16 cellular contexts compared by ENCODE assay signal in the genomic region with DNA sequence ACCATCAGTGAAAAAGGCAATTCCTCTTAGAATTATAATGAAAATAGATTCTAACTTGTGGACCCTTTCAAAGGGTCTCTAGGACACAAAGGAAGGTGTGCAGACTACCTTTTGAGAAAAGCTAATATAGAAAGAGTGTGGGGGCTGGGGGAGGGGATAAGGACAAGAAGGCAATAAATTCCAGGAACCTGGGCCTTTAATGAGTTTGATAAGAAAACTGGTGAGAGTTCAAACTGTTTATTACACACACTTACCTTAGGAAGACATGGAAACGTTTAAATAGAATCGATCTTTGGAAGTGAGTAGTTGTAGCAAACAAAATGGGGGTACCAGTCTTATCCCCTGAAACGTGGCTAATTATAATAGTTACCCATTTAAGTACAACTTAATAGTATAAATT. TPM values are rescaled to one million over a fixed set of nuclear protein-coding genes. Genes with fewer than 3 reads are reported as not detected.
DNase-seq lines count a peak whose midpoint lies in the region; ATAC-seq, FAIRE-seq and TF ChIP-seq lines count a peak whose summit lies in the region.
"Had no signal": no experiment of that assay in that cellular context is flagged by ENCODE, and none has a peak within 500 bp of the region (broad histone marks: within the 10 kb centered on the region; RNA-seq: fewer than 3 reads in every experiment).

No MANE protein-coding gene starts in this region.

- CTCF ChIA-PET in endothelial cell of umbilical vein (lab: Charles Lee), result no interaction called here

- peak overlapping the region; percentile 88 for H2AFZ ChIP-seq in endothelial cell of umbilical vein (ENCODE audit: low read depth, low read length)

- no peaks in the 10 kb centered on the region for H3K9me3 ChIP-seq in Peyer's patch
- no peaks in the 10 kb centered on the region for H3K9me3 ChIP-seq in endothelial cell of umbilical vein (replicated peaks; ENCODE audit: control insufficient read depth, insufficient read depth, low read length)
- no peaks in the 10 kb centered on the region for H3K9me3 ChIP-seq in mucosa of stomach (ENCODE audit: control insufficient read depth, low read length)
- no peaks in the 10 kb centered on the region for H3K9me3 ChIP-seq in upper lobe of right lung
- H3K9me3 ChIP-seq: BE2C had no signal

- no peak for TF ChIP-seq POLR2A in Peyer's patch (IDR thresholded peaks at IDR 0.05)
- TF ChIP-seq POLR2A in endothelial cell of umbilical vein (IDR thresholded peaks at IDR 0.05; ENCODE audit: low read depth, low read length), result no peak

- no peaks in the 10 kb centered on the region for H4K20me1 ChIP-seq in endothelial cell of umbilical vein (replicated peaks; ENCODE audit: control insufficient read depth, extremely low read depth, insufficient read depth, low read length)

- ATAC-seq in upper lobe of right lung, result no peak
- ATAC-seq: HepG2, Panc1, Right ventricle myocardium inferior had no signal

- no peaks in the 10 kb centered on the region for H3K9me1 ChIP-seq in endothelial cell of umbilical vein (replicated peaks; ENCODE audit: control insufficient read depth, extremely low read depth, insufficient read depth, low read length)

- H3K4me1 ChIP-seq in Peyer's patch, result peaks cover 0 to 3% (median 0%) of the 10 kb centered on the region in 4 donors
- H3K4me1 ChIP-seq in endothelial cell of umbilical vein (ENCODE audit: control insufficient read depth, extremely low read depth, insufficient read depth, low read length), result peaks cover 20% of the 10 kb centered on the region
- H3K4me1 ChIP-seq in mucosa of stomach (ENCODE audit: control insufficient read depth, insufficient read depth, low read length), result peaks cover 23% of the 10 kb centered on the region
- H3K4me1 ChIP-seq in upper lobe of right lung, result no peaks in the 10 kb centered on the region
- H3K4me1 ChIP-seq: BE2C had no signal

- H3K27me3 ChIP-seq in Peyer's patch (no peaks in the 10 kb centered on the region), endothelial cell of umbilical vein (ENCODE audit: control insufficient read depth in 2 of 2, insufficient read depth in 2 of 2, low read length in 2 of 2) (no peaks in the 10 kb centered on the region), mucosa of stomach (ENCODE audit: control insufficient read depth, insufficient read depth, low read length) (no peaks in the 10 kb centered on the region), upper lobe of right lung (no peaks in the 10 kb centered on the region)
- H3K27me3 ChIP-seq: BE2C had no signal

- no peak for TF ChIP-seq CTCF in Peyer's patch (IDR thresholded peaks at IDR 0.05)
- TF ChIP-seq CTCF in endothelial cell of umbilical vein (IDR thresholded peaks at IDR 0.05; ENCODE audit: extremely low read depth in 1 of 2, insufficient read depth in 1 of 2, low read depth in 1 of 2, low read length in 2 of 2), result no peak
- TF ChIP-seq CTCF in upper lobe of right lung (IDR thresholded peaks at IDR 0.05), result no peak

- H3K79me2 ChIP-seq in endothelial cell of umbilical vein (ENCODE audit: control insufficient read depth, insufficient read depth, low read length), result no peaks in the 10 kb centered on the region

- intact Hi-C loops in endothelial cell of umbilical vein (cut with micrococcal nuclease), result loop anchor here (2.0 kb wide), 1 partner anchor 23 kb away; no protein-coding TSS in a partner anchor
- intact Hi-C loops in upper lobe of right lung (cut with DNase I), result no loop called here

- POLR2A ChIA-PET in endothelial cell of umbilical vein (lab: Charles Lee), result no interaction called here

- H3K9ac ChIP-seq in endothelial cell of umbilical vein (replicated peaks; ENCODE audit: extremely low read depth, insufficient read depth, low read length) (no peak overlapping the region), mucosa of stomach (ENCODE audit: low read length) (peak overlapping the region; percentile 20)

- dilution Hi-C loops in endothelial cell of umbilical vein (cut with MboI; ENCODE audit: extremely low pct_ligation_motif_present, low sequenced_read_pairs), result no loop called here

- H3K4me2 ChIP-seq in endothelial cell of umbilical vein (ENCODE audit: insufficient read depth, low read length), result peak overlapping the region; percentile 67

- H3K36me3 ChIP-seq in Peyer's patch, result no peaks in the 10 kb centered on the region
- H3K36me3 ChIP-seq in endothelial cell of umbilical vein (ENCODE audit: control insufficient read depth in 2 of 2, extremely low read depth in 1 of 2, insufficient read depth in 2 of 2, low read length in 2 of 2), result no peaks in the 10 kb centered on the region
- no peaks in the 10 kb centered on the region for H3K36me3 ChIP-seq in mucosa of stomach (ENCODE audit: control insufficient read depth, insufficient read depth, low read length)
- no peaks in the 10 kb centered on the region for H3K36me3 ChIP-seq in upper lobe of right lung
- H3K36me3 ChIP-seq: BE2C had no signal

- DNase-seq in Peyer's patch (no peak), endothelial cell of umbilical vein (ENCODE audit: low read depth, low spot score) (no peak), upper lobe of right lung (no peak), NCI-H1048 (lab: John Stamatoyannopoulos, UW) (no peak), A172 (ENCODE audit: low spot score) (no peak), NCI-H187 treated with DMSO at 0.1 percent for 48 hours (lab: John Stamatoyannopoulos, UW) (no peak)
- DNase-seq: BE2C; CD4-positive, alpha-beta T cell; GOT3; KG1; NCI-H2081 treated with DMSO at 0.1 percent for 48 hours; NCI-H510A treated with DMSO at 0.1 percent for 48 hours had no signal

- FAIRE-seq in endothelial cell of umbilical vein (lab: Jason Lieb, UNC), result no peak
- FAIRE-seq: HepG2 had no signal

- H3K4me3 ChIP-seq in Peyer's patch, result peak overlapping the region in 2 of 4 donors; percentile 12 to 30
- no peak overlapping the region for H3K4me3 ChIP-seq in endothelial cell of umbilical vein (replicated peaks in 1 of 3; ENCODE audit: insufficient read depth in 1 of 3, low read depth in 1 of 3, low read length in 3 of 3)
- H3K4me3 ChIP-seq in mucosa of stomach (ENCODE audit: low read length), result no peak overlapping the region
- H3K4me3 ChIP-seq in upper lobe of right lung, result peak overlapping the region; percentile 20

- no TSS peak for BruUV-seq in endothelial cell of umbilical vein (replicated peaks; lab: Mats Ljungman, UMichigan)

- H3K27ac ChIP-seq in Peyer's patch (peak overlapping the region in 3 of 4 donors; percentile 28 to 48 (median 42)), endothelial cell of umbilical vein (ENCODE audit: insufficient read depth, low read depth, low read length) (no peak overlapping the region), upper lobe of right lung (no peak overlapping the region)

TF ChIP-seq in endothelial cell of umbilical vein, 7 proteins besides CTCF, POLR2A, EP300 and RAD21:
- TF ChIP-seq, protein P1, sequence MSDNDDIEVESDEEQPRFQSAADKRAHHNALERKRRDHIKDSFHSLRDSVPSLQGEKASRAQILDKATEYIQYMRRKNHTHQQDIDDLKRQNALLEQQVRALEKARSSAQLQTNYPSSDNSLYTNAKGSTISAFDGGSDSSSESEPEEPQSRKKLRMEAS (IDR thresholded peaks at IDR 0.05; ENCODE audit: insufficient read depth, insufficient read length), result no peak
- TF ChIP-seq MYC (IDR thresholded peaks at IDR 0.05; ENCODE audit: low read depth, low read length) (no peak), GATA2 (IDR thresholded peaks at IDR 0.05; ENCODE audit: insufficient read depth, insufficient read length, low read depth, low read length) (no peak), POLR2AphosphoS5 (IDR thresholded peaks at IDR 0.05; ENCODE audit: insufficient read depth, low read depth, low read length) (no peak)

RNA-seq across cellular contexts. Expression of a gene that starts 39.6 kb away (rescaled TPM):
- 10 to 100 TPM; 15.7 to 41.2 (median 25.9) TPM for total RNA-seq in Peyer's patch
- total RNA-seq in endothelial cell of umbilical vein, result 9.8 and 13.0 TPM in 2 replicates
- 2.8 and 3.9 TPM in 2 replicates for polyA plus RNA-seq in endothelial cell of umbilical vein
- 1.8 and 1.9 TPM in 2 replicates for polyA plus RNA-seq in endothelial cell of umbilical vein (2011; cell fraction: cytosol; rRNA removed)
- polyA plus RNA-seq in endothelial cell of umbilical vein (2011; cell fraction: nucleus; rRNA removed), result 14.5 and 18.9 TPM in 2 replicates
- 8.2 and 12.0 TPM in 2 replicates for polyA plus RNA-seq in endothelial cell of umbilical vein (2012)
- 11.5 and 11.6 TPM in 2 replicates for polyA minus RNA-seq in endothelial cell of umbilical vein
- polyA minus RNA-seq in endothelial cell of umbilical vein (2011; cell fraction: cytosol; rRNA and poly(A)+ RNA removed), result 1.2 TPM
- polyA minus RNA-seq in endothelial cell of umbilical vein (2011; cell fraction: nucleus; rRNA and poly(A)+ RNA removed), result 39.2 and 56.1 TPM in 2 replicates
- 15.2 TPM for total RNA-seq in upper lobe of right lung
- 4.1 and 6.5 TPM in 2 replicates for total RNA-seq in A172 (2014; rRNA removed; shearing (Covaris generic))

Comparison
In these comparisons a context has a peak if more than half of its experiments do, and no peak if none do; other contexts are left out.
1. H3K27ac ChIP-seq: peak in Peyer's patch (3 of 4); none in endothelial cell of umbilical vein (single experiment) and upper lobe of right lung (single experiment).